In the genomic region with DNA sequence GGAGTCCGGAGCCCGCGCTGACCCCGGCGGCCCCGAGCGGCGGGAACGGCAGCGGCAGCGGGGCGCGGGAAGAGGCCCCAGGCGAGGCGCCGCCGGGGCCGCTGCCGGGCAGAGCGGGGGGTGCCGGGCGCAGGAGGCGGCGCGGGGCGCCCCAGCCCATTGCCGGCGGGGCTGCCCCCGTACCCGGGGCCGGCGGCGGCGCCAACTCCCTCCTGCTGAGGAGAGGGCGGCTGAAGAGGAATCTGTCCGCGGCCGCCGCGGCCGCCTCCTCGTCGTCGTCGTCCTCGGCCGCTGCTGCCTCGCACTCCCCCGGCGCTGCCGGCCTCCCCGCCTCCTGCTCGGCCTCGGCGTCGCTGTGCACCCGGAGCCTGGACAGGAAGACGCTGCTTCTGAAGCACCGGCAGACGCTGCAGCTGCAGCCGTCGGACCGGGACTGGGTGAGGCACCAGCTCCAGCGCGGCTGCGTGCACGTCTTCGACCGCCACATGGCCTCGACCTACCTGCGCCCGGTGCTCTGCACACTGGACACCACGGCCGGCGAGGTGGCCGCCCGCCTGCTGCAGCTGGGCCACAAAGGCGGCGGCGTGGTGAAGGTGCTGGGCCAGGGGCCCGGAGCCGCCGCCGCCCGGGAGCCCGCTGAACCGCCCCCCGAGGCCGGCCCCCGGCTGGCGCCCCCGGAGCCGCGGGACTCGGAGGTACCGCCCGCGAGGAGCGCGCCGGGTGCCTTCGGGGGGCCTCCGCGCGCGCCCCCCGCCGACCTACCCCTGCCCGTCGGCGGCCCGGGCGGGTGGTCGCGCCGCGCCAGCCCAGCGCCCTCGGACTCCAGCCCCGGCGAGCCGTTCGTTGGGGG, we compare ENCODE assay signal across 8 cellular contexts. TPM values are rescaled to one million over a fixed set of nuclear protein-coding genes. Genes with fewer than 3 reads are reported as not detected.
A peak's percentile ranks its signal among the peaks of the same experiment; 100 is the strongest.
DNase-seq lines count a peak whose midpoint lies in the region; ATAC-seq and TF ChIP-seq lines count a peak whose summit lies in the region.

No MANE protein-coding gene starts in this region.

- H3K27me3 ChIP-seq in HL-60 (ENCODE audit: insufficient read depth, poor library complexity, severe bottlenecking): no peaks in the 10 kb centered on the region

- intact Hi-C loops in left ventricle myocardium superior (cut with micrococcal nuclease): loop anchor here (5.0 kb wide), 1 partner anchor 266 kb away; no protein-coding TSS in a partner anchor

- no peak for TF ChIP-seq CTCF in HL-60 (IDR thresholded peaks at IDR 0.05; ENCODE audit: insufficient read depth, low read length)

- peak overlapping the region; percentile 88 for H3K4me3 ChIP-seq in HL-60 (replicated peaks; ENCODE audit: insufficient read depth, low read length)

- DNase-seq in D341Med (ENCODE audit: low spot score): peak; percentile 78
- peak; percentile 58 to 72 for DNase-seq in HL-60 (ENCODE audit: low read depth in 1 of 2, low spot score in 1 of 2)
- DNase-seq in SW480 (ENCODE audit: low spot score): peak; percentile 49
- DNase-seq in amniotic epithelial cell (ENCODE audit: low read depth): peak; percentile 64
- peak; percentile 73 for DNase-seq in left ventricle myocardium superior
- DNase-seq in retina: peak; percentile 78
- DNase-seq in SKM-1 (lab: John Stamatoyannopoulos, UW; ENCODE audit: unreplicated experiment): no peak

- peak overlapping the region; percentile 69 for H3K27ac ChIP-seq in HL-60 (replicated peaks)

- ATAC-seq in GM21360 (IDR thresholded peaks at IDR 0.05; ENCODE audit: unreplicated experiment): peak; percentile 28
- no peak for ATAC-seq in left ventricle myocardium superior

RNA-seq across cellular contexts. Expression of gene PHLPP1, which starts 0.7 kb away (rescaled TPM):
- total RNA-seq in left ventricle myocardium superior: 5.9 TPM
